In genomic region chr7:155508372-155509024, GRCh38 we compare ENCODE assay signal across 31 cellular contexts. TPM values are rescaled to one million over a fixed set of nuclear protein-coding genes. Genes with fewer than 3 reads are reported as not detected.
DNase-seq lines count a peak whose midpoint lies in the region; ATAC-seq and TF ChIP-seq lines count a peak whose summit lies in the region.
"Had no signal": no experiment of that assay in that cellular context is flagged by ENCODE, and none has a peak within 500 bp of the region (broad histone marks: within the 10 kb centered on the region; RNA-seq: fewer than 3 reads in every experiment).

No MANE protein-coding gene starts in this region.

- DNase-seq in stimulated activated naive CD8-positive, alpha-beta T cell treated with anti-CD3 and anti-CD28 coated beads, Interleukin-15, Interleukin-2, amounts not matched to agents 100 U/mL and 50 U/mL, for 24 hours: no peak
- DNase-seq in activated T-helper 1 cell treated with anti-CD3 and anti-CD28 coated beads, Interleukin-12 subunit alpha, Interleukin-12 subunit beta, Interleukin-2, Interleukin-4 antibody, amounts not matched to agents 30 ng/mL and 10 ng/mL and 1 ng/mL, durations not matched to agents 14 hours and 24 hours and 36 hours (ENCODE audit: low spot score): no peak
- no peak for DNase-seq in memory B cell (ENCODE audit: low spot score in 2 of 2)
- no peak for DNase-seq in SW 1271 (lab: John Stamatoyannopoulos, UW)
- DNase-seq in kidney tubule cell (ENCODE audit: low spot score): no peak
- no peak for DNase-seq in BE2C
- DNase-seq: activated CD4-positive, alpha-beta T cell treated with anti-CD3 and anti-CD28 coated beads for 48 hours; activated T-cell treated with anti-CD3 and anti-CD28 coated beads, Interleukin-2, amount 50 U/mL, for 48 hours; body of pancreas; DMS79; HCEC 1CT; hypothalamus; KG1; MM.1S; naive thymus-derived CD8-positive, alpha-beta T cell; NCI-H1417; NCI-H2081; NCI-H226; NCI-H748 treated with DMSO at 0.1 percent for 48 hours; posterior cingulate gyrus; stimulated activated CD4-positive, alpha-beta T cell treated with anti-CD3 and anti-CD28 coated beads, Interleukin-12 subunit alpha, Interleukin-12 subunit beta, amount 100 ng/mL, for 4 hours; stimulated activated CD4-positive, alpha-beta T cell treated with anti-CD3 and anti-CD28 coated beads, Interleukin-4, amount 100 ng/mL, for 1 hour; testis had no signal

- H3K4me1 ChIP-seq in BE2C: no peaks in the 10 kb centered on the region
- H3K4me1 ChIP-seq: testis had no signal

- peaks cover 96% of the 10 kb centered on the region for H3K27me3 Mint-ChIP-seq in stimulated activated naive CD8-positive, alpha-beta T cell treated with anti-CD3 and anti-CD28 coated beads, Interleukin-15, Interleukin-2, amounts not matched to agents 100 ng/mL and 50 ng/mL, for 24 hours
- peaks cover 80% of the 10 kb centered on the region for H3K27me3 Mint-ChIP-seq in activated T-helper 1 cell treated with anti-CD3 and anti-CD28 coated beads, Interleukin-12 subunit alpha, Interleukin-12 subunit beta, Interleukin-2, Interleukin-4 antibody, amounts not matched to agents 30 ng/mL and 10 ng/mL and 1 ng/mL, durations not matched to agents 14 hours and 24 hours and 36 hours (ENCODE audit: insufficient read depth)
- H3K27me3 Mint-ChIP-seq in memory B cell: peaks cover 33% of the 10 kb centered on the region

- H3K27me3 ChIP-seq in BE2C: peaks cover 100% of the 10 kb centered on the region
- H3K27me3 ChIP-seq: testis had no signal

- intact Hi-C loops in activated T-helper 1 cell treated with anti-CD3 and anti-CD28 coated beads, Interleukin-12 subunit alpha, Interleukin-12 subunit beta, Interleukin-2, Interleukin-4 antibody, amounts not matched to agents 30 ng/mL and 10 ng/mL and 1 ng/mL, durations not matched to agents 14 hours and 24 hours and 36 hours (cut with micrococcal nuclease): loop anchor here (1.0 to 2.0 kb wide), 4 partner anchors 51 to 1500 kb away; no protein-coding TSS in a partner anchor

- peaks cover 19% of the 10 kb centered on the region for H3K4me1 Mint-ChIP-seq in stimulated activated naive CD8-positive, alpha-beta T cell treated with anti-CD3 and anti-CD28 coated beads, Interleukin-15, Interleukin-2, amounts not matched to agents 100 ng/mL and 50 ng/mL, for 24 hours (ENCODE audit: low read depth)
- peaks cover 18% of the 10 kb centered on the region for H3K4me1 Mint-ChIP-seq in activated T-helper 1 cell treated with anti-CD3 and anti-CD28 coated beads, Interleukin-12 subunit alpha, Interleukin-12 subunit beta, Interleukin-2, Interleukin-4 antibody, amounts not matched to agents 30 ng/mL and 10 ng/mL and 1 ng/mL, durations not matched to agents 14 hours and 24 hours and 36 hours (ENCODE audit: low read depth)
- H3K4me1 Mint-ChIP-seq in memory B cell: peaks cover 6% of the 10 kb centered on the region

- H3K9me3 ChIP-seq in BE2C: no peaks in the 10 kb centered on the region
- H3K9me3 ChIP-seq: body of pancreas, testis had no signal

- peaks cover 4% of the 10 kb centered on the region for H3K9me3 Mint-ChIP-seq in stimulated activated naive CD8-positive, alpha-beta T cell treated with anti-CD3 and anti-CD28 coated beads, Interleukin-15, Interleukin-2, amounts not matched to agents 100 ng/mL and 50 ng/mL, for 24 hours
- peaks cover 4% of the 10 kb centered on the region for H3K9me3 Mint-ChIP-seq in activated T-helper 1 cell treated with anti-CD3 and anti-CD28 coated beads, Interleukin-12 subunit alpha, Interleukin-12 subunit beta, Interleukin-2, Interleukin-4 antibody, amounts not matched to agents 30 ng/mL and 10 ng/mL and 1 ng/mL, durations not matched to agents 14 hours and 24 hours and 36 hours
- peaks cover 4% of the 10 kb centered on the region for H3K9me3 Mint-ChIP-seq in memory B cell
- H3K9me3 Mint-ChIP-seq: mesothelial cell of epicardium had no signal

- H3K4me3 Mint-ChIP-seq in stimulated activated naive CD8-positive, alpha-beta T cell treated with anti-CD3 and anti-CD28 coated beads, Interleukin-15, Interleukin-2, amounts not matched to agents 100 ng/mL and 50 ng/mL, for 24 hours: no peak overlapping the region
- no peak overlapping the region for H3K4me3 Mint-ChIP-seq in activated T-helper 1 cell treated with anti-CD3 and anti-CD28 coated beads, Interleukin-12 subunit alpha, Interleukin-12 subunit beta, Interleukin-2, Interleukin-4 antibody, amounts not matched to agents 30 ng/mL and 10 ng/mL and 1 ng/mL, durations not matched to agents 14 hours and 24 hours and 36 hours
- no peak overlapping the region for H3K4me3 Mint-ChIP-seq in memory B cell

- peak overlapping the region; percentile 36 for H3K27ac Mint-ChIP-seq in stimulated activated naive CD8-positive, alpha-beta T cell treated with anti-CD3 and anti-CD28 coated beads, Interleukin-15, Interleukin-2, amounts not matched to agents 100 ng/mL and 50 ng/mL, for 24 hours
- peak overlapping the region; percentile 87 for H3K27ac Mint-ChIP-seq in activated T-helper 1 cell treated with anti-CD3 and anti-CD28 coated beads, Interleukin-12 subunit alpha, Interleukin-12 subunit beta, Interleukin-2, Interleukin-4 antibody, amounts not matched to agents 30 ng/mL and 10 ng/mL and 1 ng/mL, durations not matched to agents 14 hours and 24 hours and 36 hours
- H3K27ac Mint-ChIP-seq in memory B cell: peak overlapping the region; percentile 87
- H3K27ac Mint-ChIP-seq: CD14-positive monocyte, mesothelial cell of epicardium had no signal

- no peak overlapping the region for H3K4me3 ChIP-seq in BE2C (ENCODE audit: low read depth, low read length)
- H3K4me3 ChIP-seq: body of pancreas had no signal

- ATAC-seq in stimulated activated naive CD8-positive, alpha-beta T cell treated with anti-CD3 and anti-CD28 coated beads, Interleukin-15, Interleukin-2, amounts not matched to agents 100 U/mL and 50 U/mL, for 24 hours: no peak
- no peak for ATAC-seq in memory B cell (ENCODE audit: low read depth)
- ATAC-seq: body of pancreas; naive thymus-derived CD8-positive, alpha-beta T cell; sciatic nerve had no signal

- peaks cover 4% of the 10 kb centered on the region for H3K36me3 Mint-ChIP-seq in stimulated activated naive CD8-positive, alpha-beta T cell treated with anti-CD3 and anti-CD28 coated beads, Interleukin-15, Interleukin-2, amounts not matched to agents 100 ng/mL and 50 ng/mL, for 24 hours (ENCODE audit: low read depth)
- H3K36me3 Mint-ChIP-seq in activated T-helper 1 cell treated with anti-CD3 and anti-CD28 coated beads, Interleukin-12 subunit alpha, Interleukin-12 subunit beta, Interleukin-2, Interleukin-4 antibody, amounts not matched to agents 30 ng/mL and 10 ng/mL and 1 ng/mL, durations not matched to agents 14 hours and 24 hours and 36 hours (ENCODE audit: low read depth): peaks cover 10% of the 10 kb centered on the region
- peaks cover 3% of the 10 kb centered on the region for H3K36me3 Mint-ChIP-seq in memory B cell
- H3K36me3 Mint-ChIP-seq: mesothelial cell of epicardium had no signal

- no peak for TF ChIP-seq CTCF in BE2C (IDR thresholded peaks at IDR 0.05; ENCODE audit: low read depth, low read length)

- no peaks in the 10 kb centered on the region for H3K36me3 ChIP-seq in BE2C

RNA-seq across cellular contexts. Expression of gene CNPY1, which starts 37.9 kb away (rescaled TPM):
- total RNA-seq in activated T-helper 1 cell treated with anti-CD3 and anti-CD28 coated beads, Interleukin-12 subunit alpha, Interleukin-12 subunit beta, Interleukin-2, Interleukin-4 antibody, amounts not matched to agents 30 ng/mL and 10 ng/mL and 1 ng/mL, durations not matched to agents 14 hours and 24 hours and 36 hours: not detected in 2 replicates
- not detected for polyA plus RNA-seq in BE2C (2012; ENCODE audit: insufficient read depth, insufficient read length, low read depth)
- total RNA-seq: body of pancreas; chondrocyte; HT-29; liver; mesothelial cell of epicardium; naive thymus-derived CD8-positive, alpha-beta T cell; sciatic nerve; T-helper 1 cell treated with Interleukin-12 subunit alpha and Interleukin-12 subunit beta and Interleukin-4 antibody, amounts not matched to agents 30 ng/mL and 1 ng/mL, for 36 hours had no signal
- polyA plus RNA-seq: CD14-positive monocyte; liver; naive thymus-derived CD8-positive, alpha-beta T cell had no signal

RNA-seq across cellular contexts. Expression of gene EN2, which starts 50.6 kb away (rescaled TPM):
- total RNA-seq in activated T-helper 1 cell treated with anti-CD3 and anti-CD28 coated beads, Interleukin-12 subunit alpha, Interleukin-12 subunit beta, Interleukin-2, Interleukin-4 antibody, amounts not matched to agents 30 ng/mL and 10 ng/mL and 1 ng/mL, durations not matched to agents 14 hours and 24 hours and 36 hours: not detected in 2 replicates
- not detected for polyA plus RNA-seq in BE2C (2012; ENCODE audit: insufficient read depth, insufficient read length, low read depth)
- total RNA-seq: body of pancreas; HT-29; mesothelial cell of epicardium; naive thymus-derived CD8-positive, alpha-beta T cell; sciatic nerve; T-helper 1 cell treated with Interleukin-12 subunit alpha and Interleukin-12 subunit beta and Interleukin-4 antibody, amounts not matched to agents 30 ng/mL and 1 ng/mL, for 36 hours had no signal
- polyA plus RNA-seq: CD14-positive monocyte; liver; naive thymus-derived CD8-positive, alpha-beta T cell had no signal

Comparison
In these comparisons a context has a peak if more than half of its experiments do, and no peak if none do; other contexts are left out.
1. H3K27ac Mint-ChIP-seq: peak in every context shown above with its lines; median percentile 87 in activated T-helper 1 cell treated with anti-CD3 and anti-CD28 coated beads, Interleukin-12 subunit alpha, Interleukin-12 subunit beta, Interleukin-2, Interleukin-4 antibody, amounts not matched to agents 30 ng/mL and 10 ng/mL and 1 ng/mL, durations not matched to agents 14 hours and 24 hours and 36 hours; 87 in memory B cell; 36 in stimulated activated naive CD8-positive, alpha-beta T cell treated with anti-CD3 and anti-CD28 coated beads, Interleukin-15, Interleukin-2, amounts not matched to agents 100 ng/mL and 50 ng/mL, for 24 hours.